8 cellular contexts compared by ENCODE assay signal in the genomic region with DNA sequence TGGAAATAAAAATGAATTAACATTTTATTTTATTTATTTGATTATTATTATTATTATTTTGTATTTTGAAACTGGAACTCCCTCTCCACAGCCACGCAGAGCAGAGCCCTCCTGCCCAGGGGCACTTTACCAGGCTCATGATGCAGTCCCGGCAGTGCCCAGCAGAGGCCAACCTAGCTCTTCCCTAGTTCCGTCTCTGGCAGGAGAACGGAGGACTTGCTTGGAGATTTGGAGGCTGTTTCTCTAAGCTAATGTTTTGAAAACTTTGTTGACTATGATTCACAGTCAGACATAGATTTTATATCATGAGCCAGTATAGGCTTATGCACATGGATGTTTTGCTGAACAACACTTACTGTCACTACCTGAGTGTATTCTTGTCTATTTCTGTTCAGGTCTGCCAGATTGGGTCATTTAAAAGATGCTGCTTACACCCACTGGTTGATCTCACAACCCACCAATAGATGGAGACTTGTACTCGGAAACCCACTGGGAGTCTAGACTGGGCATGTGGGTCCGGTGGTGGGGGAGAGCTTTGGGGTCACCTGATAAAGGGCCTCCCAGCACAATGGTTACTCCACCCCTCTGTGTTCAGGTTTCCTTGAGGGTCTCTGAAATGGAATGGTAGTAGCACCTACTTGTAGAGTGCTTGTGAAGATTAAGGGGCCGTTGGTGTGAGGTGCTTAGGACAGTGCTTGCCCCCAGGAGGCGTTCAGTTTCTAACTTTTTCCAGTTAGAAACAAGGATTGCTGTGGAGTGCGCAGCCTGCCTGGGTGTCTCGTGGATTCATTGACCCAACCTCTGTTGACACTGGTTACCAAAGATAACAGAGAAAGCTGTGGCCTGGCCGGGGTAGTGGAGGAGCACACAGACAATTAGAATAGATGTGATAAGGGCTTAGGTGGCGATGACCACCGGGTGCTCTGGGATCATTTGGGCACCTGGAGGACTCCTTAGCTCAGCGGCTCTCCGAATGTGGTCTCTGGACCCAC.
DNase-seq lines count a peak whose midpoint lies in the region; ATAC-seq and TF ChIP-seq lines count a peak whose summit lies in the region.

No MANE protein-coding gene starts in this region.

- no peaks in the 10 kb centered on the region for H3K27me3 ChIP-seq in A673 (replicated peaks; ENCODE audit: insufficient read depth, low read depth, low read length, poor library complexity)

- H3K4me3 ChIP-seq in A673 (ENCODE audit: low read depth, low read length, poor library complexity, severe bottlenecking): no peak overlapping the region

- peak; percentile 92 for TF ChIP-seq CTCF in A673 (conservative IDR thresholded peaks at IDR 0.05; ENCODE audit: low read depth, low read length)

- ATAC-seq in GM18498 (IDR thresholded peaks at IDR 0.05; ENCODE audit: unreplicated experiment) (peak; percentile 90), HG03045 (IDR thresholded peaks at IDR 0.05; ENCODE audit: unreplicated experiment) (peak; percentile 61), left colon (peak; percentile 92)
- peak; percentile 54 for ATAC-seq in central memory CD8-positive, alpha-beta T cell (replicated peaks; ENCODE audit: extremely low read depth, poor library complexity, severe bottlenecking)

- H3K4me1 Mint-ChIP-seq in central memory CD8-positive, alpha-beta T cell: peaks cover 4% of the 10 kb centered on the region

- intact Hi-C loops in A673 (cut with micrococcal nuclease; ENCODE audit: unreplicated experiment) (loop anchor here (1.0 kb wide), 3 partner anchors 200 to 377 kb away; no protein-coding TSS in a partner anchor), left colon (cut with DNase I, micrococcal nuclease) (loop anchor here in 1 of 2 donors (2.0 to 5.0 kb wide), 2 partner anchors 199 to 381 kb away; no protein-coding TSS in a partner anchor)

- H3K27ac ChIP-seq in A673 (ENCODE audit: low read depth, low read length, poor library complexity, severe bottlenecking): no peak overlapping the region

- BruUV-seq in A673 (replicated peaks; lab: Mats Ljungman, UMichigan): no TSS peak

- H3K9me3 ChIP-seq in A673 (ENCODE audit: low read depth, low read length, poor library complexity, severe bottlenecking): no peaks in the 10 kb centered on the region

- H3K9me3 Mint-ChIP-seq in central memory CD8-positive, alpha-beta T cell: no peaks in the 10 kb centered on the region

- no peak overlapping the region for H3K4me3 Mint-ChIP-seq in central memory CD8-positive, alpha-beta T cell

- CTCF ChIA-PET in A673 (lab: Charles Lee): interaction anchor here (0.5 to 3.5 kb wide), 15 partner anchors 10 to 377 kb away, joined by 3 to 35 read pairs (median 5); partner anchors contain the start of gene LOXHD1

- no peaks in the 10 kb centered on the region for H3K27me3 Mint-ChIP-seq in central memory CD8-positive, alpha-beta T cell

- H3K36me3 Mint-ChIP-seq in central memory CD8-positive, alpha-beta T cell (ENCODE audit: insufficient read depth): peaks cover 2% of the 10 kb centered on the region

- H3K27ac Mint-ChIP-seq in central memory CD8-positive, alpha-beta T cell (ENCODE audit: low read depth): no peak overlapping the region

- H3K4me1 ChIP-seq in A673 (ENCODE audit: insufficient read depth, low read length, poor library complexity, severe bottlenecking): peaks cover 28% of the 10 kb centered on the region

- POLR2A ChIA-PET in A673 (lab: Charles Lee; ENCODE audit: low non-redundant PET): no interaction called here

- DNase-seq in A673 (ENCODE audit: low spot score) (peak; percentile 83), NCI-H2196 treated with DMSO at 0.1 percent for 48 hours (lab: John Stamatoyannopoulos, UW; ENCODE audit: unreplicated experiment) (peak; percentile 53), left colon (peak in 1 of 2 donors; percentile 71)
- DNase-seq in activated CD4-positive, CD25-positive, alpha-beta regulatory T cell treated with anti-CD3 and anti-CD28 coated beads, Interleukin-2, amount 50 U/mL, for 16 hours (ENCODE audit: low read depth, low spot score): peak; percentile 9
- DNase-seq in central memory CD8-positive, alpha-beta T cell (ENCODE audit: low spot score in 2 of 2): peak; percentile 16 to 26
- peak; percentile 46 to 50 for DNase-seq in stimulated activated CD4-positive, alpha-beta T cell treated with anti-CD3 and anti-CD28 coated beads, Interleukin-4, amount 100 ng/mL, for 4 hours

- no peaks in the 10 kb centered on the region for H3K36me3 ChIP-seq in A673 (ENCODE audit: insufficient read depth, low read length, poor library complexity, severe bottlenecking)
